ENCODE assay signal across 14 cellular contexts in genomic region chr17:64459284-64459747, GRCh38. TPM values are rescaled to one million over a fixed set of nuclear protein-coding genes. Genes with fewer than 3 reads are reported as not detected.
DNase-seq lines count a peak whose midpoint lies in the region; ATAC-seq and TF ChIP-seq lines count a peak whose summit lies in the region.
"Had no signal": no experiment of that assay in that cellular context is flagged by ENCODE, and none has a peak within 500 bp of the region (broad histone marks: within the 10 kb centered on the region; RNA-seq: fewer than 3 reads in every experiment).

No MANE protein-coding gene starts in this region.

- intact Hi-C loops in mammary epithelial cell (cut with micrococcal nuclease) = no loop called here
- intact Hi-C loops in lower lobe of right lung (cut with DNase I) = no loop called here
- intact Hi-C loops in heart right ventricle (cut with DNase I) = no loop called here

- H3K27ac Mint-ChIP-seq in immature natural killer cell = no peak overlapping the region
- H3K27ac Mint-ChIP-seq: WTC11 had no signal

- H3K4me3 Mint-ChIP-seq in immature natural killer cell = no peak overlapping the region
- H3K4me3 Mint-ChIP-seq: naive thymus-derived CD8-positive, alpha-beta T cell; WTC11 had no signal

- H3K4me2 ChIP-seq in mammary epithelial cell (ENCODE audit: insufficient read depth, low read depth, low read length) = no peak overlapping the region

- peak; percentile 17 for DNase-seq in BJ (ENCODE audit: low read depth)
- DNase-seq in HS-5 (ENCODE audit: low read depth) = peak; percentile 52
- DNase-seq in mammary epithelial cell = peak; percentile 68
- DNase-seq in lower lobe of right lung = no peak
- DNase-seq in immature natural killer cell = no peak
- no peak for DNase-seq in heart right ventricle
- DNase-seq in tibial nerve (ENCODE audit: low spot score in 2 of 2) = no peak
- DNase-seq: activated effector memory CD4-positive, alpha-beta T cell treated with anti-CD3 and anti-CD28 coated beads, Interleukin-2, amount 50 U/mL, for 16 hours; naive thymus-derived CD8-positive, alpha-beta T cell; NCI-H2107; stimulated activated CD4-positive, alpha-beta T cell treated with anti-CD3 and anti-CD28 coated beads, Interleukin-12 subunit alpha, Interleukin-12 subunit beta, amount 100 ng/mL, for 4 hours had no signal

- peak; percentile 54 to 72 for ATAC-seq in lower lobe of right lung
- ATAC-seq in heart right ventricle = no peak
- ATAC-seq in GM18909 (IDR thresholded peaks at IDR 0.05; ENCODE audit: poor library complexity, unreplicated experiment) = no peak
- ATAC-seq: naive thymus-derived CD8-positive, alpha-beta T cell; WTC11 had no signal

- TF ChIP-seq EP300 in tibial nerve (IDR thresholded peaks at IDR 0.05) = no peak

- H3K9me3 ChIP-seq in mammary epithelial cell (replicated peaks; ENCODE audit: insufficient read depth, low read length) (no peaks in the 10 kb centered on the region), lower lobe of right lung (no peaks in the 10 kb centered on the region), heart right ventricle (no peaks in the 10 kb centered on the region), tibial nerve (no peaks in the 10 kb centered on the region)
- H3K9me3 ChIP-seq: Caco-2 had no signal

- no peaks in the 10 kb centered on the region for H3K36me3 Mint-ChIP-seq in immature natural killer cell
- H3K36me3 Mint-ChIP-seq: WTC11 had no signal

- no peaks in the 10 kb centered on the region for H4K20me1 ChIP-seq in mammary epithelial cell (ENCODE audit: insufficient read depth, low read length)

- H3K27me3 ChIP-seq in BJ (ENCODE audit: control insufficient read depth, insufficient read depth, low read length) (no peaks in the 10 kb centered on the region; the same call in 1 of the 2 replicates), mammary epithelial cell (ENCODE audit: insufficient read depth, low read length) (peaks cover 3% of the 10 kb centered on the region), lower lobe of right lung (ENCODE audit: low read depth) (no peaks in the 10 kb centered on the region), heart right ventricle (no peaks in the 10 kb centered on the region), tibial nerve (no peaks in the 10 kb centered on the region)

- H3K4me1 ChIP-seq in mammary epithelial cell (ENCODE audit: insufficient read depth, low read length) (peaks cover 5% of the 10 kb centered on the region), lower lobe of right lung (peaks cover 16% of the 10 kb centered on the region), heart right ventricle (peaks cover 0 to 29% (median 10%) of the 10 kb centered on the region in 9 donors), tibial nerve (peaks cover 0 to 22% (median 12%) of the 10 kb centered on the region in 4 donors)
- H3K4me1 ChIP-seq: Caco-2 had no signal

- H3K79me2 ChIP-seq in mammary epithelial cell (ENCODE audit: insufficient read depth, low read length) = no peaks in the 10 kb centered on the region

- POLR2A ChIA-PET in BJ (lab: Charles Lee) = interaction anchor here (0.5 kb wide), 1 partner anchor 47 kb away, joined by 9 read pairs; the partner anchor contains the start of gene CEP95

- H3K27ac ChIP-seq in mammary epithelial cell (ENCODE audit: insufficient read depth, low read depth, low read length) (no peak overlapping the region), lower lobe of right lung (no peak overlapping the region), heart right ventricle (no peak overlapping the region), tibial nerve (no peak overlapping the region)

- no peak overlapping the region for H3K9ac ChIP-seq in mammary epithelial cell (ENCODE audit: insufficient read depth, low read length)

- TF ChIP-seq CTCF in BJ (IDR thresholded peaks at IDR 0.05; ENCODE audit: insufficient read depth, low read depth, low read length) = no peak
- TF ChIP-seq CTCF in mammary epithelial cell (conservative IDR thresholded peaks at IDR 0.05 in 1 of 2, IDR thresholded peaks at IDR 0.05 in 1 of 2; ENCODE audit: extremely low read depth in 1 of 2, insufficient read depth in 1 of 2, low read depth in 1 of 2, low read length in 2 of 2) = no peak
- no peak for TF ChIP-seq CTCF in lower lobe of right lung (IDR thresholded peaks at IDR 0.05)
- no peak for TF ChIP-seq CTCF in heart right ventricle (IDR thresholded peaks at IDR 0.05)
- no peak for TF ChIP-seq CTCF in tibial nerve (IDR thresholded peaks at IDR 0.05)

- 80% methylated on average over 5 of the region's 6 CpGs for WGBS in mammary epithelial cell (ENCODE audit: low coverage, missing lambda C conversion rate)
- 93 to 94% methylated on average over 6 of the region's 6 CpGs for WGBS in heart right ventricle, 2 donors
- WGBS in tibial nerve, 2 donors = 74% methylated on average over 6 of the region's 6 CpGs

- CTCF ChIA-PET in BJ (lab: Yijun Ruan, JAX) = interaction anchor here (0.6 to 1.3 kb wide), 2 partner anchors 11 to 31 kb away, joined by 3 to 4 read pairs; no protein-coding TSS in a partner anchor
- CTCF ChIA-PET in mammary epithelial cell (lab: Charles Lee; ENCODE audit: low non-redundant PET) = no interaction called here

- in situ Hi-C loops in mammary epithelial cell (cut with MboI; ENCODE audit: low sequenced_read_pairs in 2 of 2) = no loop called here

- no peaks in the 10 kb centered on the region for H3K27me3 Mint-ChIP-seq in immature natural killer cell (ENCODE audit: low read depth in 3 of 3)

- dilution Hi-C loops in mammary epithelial cell (cut with HindIII; ENCODE audit: low sequenced_read_pairs) = no loop called here

- no peak overlapping the region for H2AFZ ChIP-seq in mammary epithelial cell (ENCODE audit: low read depth, low read length)

- peaks cover 16 to 20% of the 10 kb centered on the region in 2 donors for H3K4me1 Mint-ChIP-seq in immature natural killer cell
- H3K4me1 Mint-ChIP-seq: WTC11 had no signal

- no peak for TF ChIP-seq POLR2A in tibial nerve (IDR thresholded peaks at IDR 0.05)

- BruUV-seq in mammary epithelial cell (replicated peaks; lab: Mats Ljungman, UMichigan) = no TSS peak

- no peaks in the 10 kb centered on the region for H3K36me3 ChIP-seq in BJ (ENCODE audit: control insufficient read depth, insufficient read depth, low read length)
- no peaks in the 10 kb centered on the region for H3K36me3 ChIP-seq in mammary epithelial cell (ENCODE audit: insufficient read depth, low read length)
- H3K36me3 ChIP-seq in lower lobe of right lung = peaks cover 4% of the 10 kb centered on the region
- H3K36me3 ChIP-seq in heart right ventricle = peaks cover 0 to 62% (median 0%) of the 10 kb centered on the region in 9 donors
- no peaks in the 10 kb centered on the region for H3K36me3 ChIP-seq in tibial nerve

- no peak overlapping the region for H3K4me3 ChIP-seq in BJ (ENCODE audit: low read depth, low read length)
- H3K4me3 ChIP-seq in mammary epithelial cell (replicated peaks in 1 of 3; ENCODE audit: insufficient read depth in 1 of 3, low read depth in 2 of 3, low read length in 3 of 3) = no peak overlapping the region
- H3K4me3 ChIP-seq in lower lobe of right lung = no peak overlapping the region
- H3K4me3 ChIP-seq in heart right ventricle = no peak overlapping the region
- no peak overlapping the region for H3K4me3 ChIP-seq in tibial nerve

- peaks cover 0 to 2% (median 0%) of the 10 kb centered on the region in 6 donors for H3K9me3 Mint-ChIP-seq in immature natural killer cell
- H3K9me3 Mint-ChIP-seq: naive thymus-derived CD8-positive, alpha-beta T cell; WTC11 had no signal

RNA-seq across cellular contexts. Expression of gene MILR1, which starts 10.4 kb away (rescaled TPM):
- polyA plus RNA-seq in BJ (2011; rRNA removed) = 0.75 and 1.8 TPM in 2 replicates
- polyA minus RNA-seq in BJ (2011; rRNA and poly(A)+ RNA removed) = 0.31 and 0.76 TPM in 2 replicates
- total RNA-seq in mammary epithelial cell = under 1 TPM in 1 of 2 donors, not detected in 1; 0.33 TPM
- 2.5 TPM for polyA plus RNA-seq in mammary epithelial cell
- not detected for polyA minus RNA-seq in mammary epithelial cell
- 19.6 TPM for total RNA-seq in lower lobe of right lung
- polyA plus RNA-seq in immature natural killer cell = 1 to 10 TPM in 2 of 3 donors, not detected in 1; 1.8 to 9.6 TPM
- 10 to 100 TPM in 1 of 10 donors, 1 to 10 TPM in 9; 1.0 to 13.3 (median 1.2) TPM for total RNA-seq in heart right ventricle
- 1 to 10 TPM; 1.5 to 3.3 TPM for polyA plus RNA-seq in heart right ventricle
- 10 to 100 TPM in 1 of 4 donors, 1 to 10 TPM in 3; 3.1 to 27.0 (median 6.4) TPM for total RNA-seq in tibial nerve
- total RNA-seq: Caco-2; naive thymus-derived CD8-positive, alpha-beta T cell; WTC11 had no signal
- polyA plus RNA-seq: naive thymus-derived CD8-positive, alpha-beta T cell had no signal

RNA-seq across cellular contexts. Expression of gene POLG2, which starts 37.5 kb away (rescaled TPM):
- polyA plus RNA-seq in BJ (2011; rRNA removed) (4.5 and 5.7 TPM in 2 replicates), mammary epithelial cell (5.1 TPM), immature natural killer cell (10 to 100 TPM in 1 of 3 donors, 1 to 10 TPM in 2; 3.4 to 10.7 (median 4.3) TPM), heart right ventricle (1 to 10 TPM; 4.8 to 7.2 TPM)
- 3.9 and 4.1 TPM in 2 replicates for polyA minus RNA-seq in BJ (2011; rRNA and poly(A)+ RNA removed)
- total RNA-seq in mammary epithelial cell (10 to 100 TPM in 1 of 2 donors, 1 to 10 TPM in 1; 3.8 to 17.7 TPM), lower lobe of right lung (12.0 TPM), heart right ventricle (10 to 100 TPM in 3 of 10 donors, 1 to 10 TPM in 7; 5.1 to 11.1 (median 6.5) TPM), tibial nerve (10 to 100 TPM in 2 of 4 donors, 1 to 10 TPM in 2; 5.9 to 17.1 (median 10.3) TPM)
- polyA minus RNA-seq in mammary epithelial cell = 3.4 TPM

RNA-seq across cellular contexts. Expression of gene DDX5, which starts 46.8 kb away (rescaled TPM):
- polyA plus RNA-seq in BJ (2011; rRNA removed) (636 and 850 TPM in 2 replicates), mammary epithelial cell (459 TPM), immature natural killer cell (1,000 to 10,000 TPM in 2 of 3 donors, 100 to 1,000 TPM in 1; 902 to 1,477 (median 1,071) TPM), heart right ventricle (100 to 1,000 TPM; 215 to 456 TPM)
- 589 and 728 TPM in 2 replicates for polyA minus RNA-seq in BJ (2011; rRNA and poly(A)+ RNA removed)
- total RNA-seq in mammary epithelial cell (100 to 1,000 TPM; 365 to 726 TPM), lower lobe of right lung (964 TPM), heart right ventricle (100 to 1,000 TPM; 301 to 474 (median 349) TPM), tibial nerve (100 to 1,000 TPM; 471 to 820 (median 648) TPM)
- polyA minus RNA-seq in mammary epithelial cell = 589 TPM

RNA-seq across cellular contexts. Expression of gene CEP95, which starts 47.5 kb away (rescaled TPM):
- polyA plus RNA-seq in BJ (2011; rRNA removed) (17.6 and 26.3 TPM in 2 replicates), mammary epithelial cell (14.6 TPM), immature natural killer cell (10 to 100 TPM in 1 of 3 donors, 1 to 10 TPM in 2; 7.1 to 12.7 (median 7.5) TPM), heart right ventricle (10 to 100 TPM; 11.7 to 62.4 TPM)
- polyA minus RNA-seq in BJ (2011; rRNA and poly(A)+ RNA removed) = 9.5 and 9.8 TPM in 2 replicates
- total RNA-seq in mammary epithelial cell (10 to 100 TPM; 18.7 to 36.5 TPM), lower lobe of right lung (34.2 TPM), heart right ventricle (10 to 100 TPM in 9 of 10 donors, 1 to 10 TPM in 1; 8.6 to 19.7 (median 14.6) TPM), tibial nerve (10 to 100 TPM; 45.7 to 73.9 (median 59.3) TPM)
- 19.4 TPM for polyA minus RNA-seq in mammary epithelial cell

Comparison
In these comparisons a context has a peak if more than half of its experiments do, and no peak if none do; other contexts are left out.
1. DNase-seq: peak in BJ (single experiment), HS-5 (single experiment) and mammary epithelial cell (single experiment); none in lower lobe of right lung (single experiment), immature natural killer cell (0 of 3), heart right ventricle (0 of 2) and tibial nerve (0 of 2).
2. ATAC-seq: peak in lower lobe of right lung (2 of 2); none in heart right ventricle (0 of 8) and GM18909 (single experiment).